ENCODE assay signal across 8 cellular contexts in the genomic region with DNA sequence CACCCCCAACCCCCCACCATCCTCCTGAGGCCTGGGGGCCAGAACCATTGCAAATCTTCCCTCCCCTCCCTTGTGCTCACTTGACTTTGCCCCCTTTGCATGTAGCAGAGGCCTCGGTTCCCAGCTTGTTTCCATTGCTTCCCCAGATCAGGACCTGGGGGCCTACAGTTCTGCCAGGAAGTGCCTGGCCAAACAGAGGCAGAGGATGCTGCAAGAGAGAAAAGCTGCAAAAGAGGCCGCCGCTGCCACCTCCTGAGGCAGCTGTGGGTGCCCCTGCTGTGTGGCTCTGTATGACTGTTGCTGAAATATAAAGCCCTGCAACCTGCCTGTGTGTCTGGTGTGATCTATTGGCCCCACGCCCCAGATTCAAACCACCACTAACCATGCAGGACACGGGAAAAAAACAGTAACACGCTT.
DNase-seq lines count a peak whose midpoint lies in the region; FAIRE-seq and TF ChIP-seq lines count a peak whose summit lies in the region.
"Had no signal": no experiment of that assay in that cellular context is flagged by ENCODE, and none has a peak within 500 bp of the region (broad histone marks: within the 10 kb centered on the region; RNA-seq: fewer than 3 reads in every experiment).

No MANE protein-coding gene starts in this region.

- peaks cover 43% of the 10 kb centered on the region for H3F3A ChIP-seq in SU-DHL-6 (ENCODE audit: insufficient read depth)

- H3K27ac ChIP-seq in SU-DHL-6 (ENCODE audit: low read depth, low read length) (peak overlapping the region; percentile 76), iPS-18a (ENCODE audit: low read length) (no peak overlapping the region)

- peak overlapping the region; percentile 78 for H3K4me2 ChIP-seq in SU-DHL-6 (ENCODE audit: low read depth, low read length, poor library complexity, severe bottlenecking)

- TF ChIP-seq CTCF in D721Med (IDR thresholded peaks at IDR 0.05; ENCODE audit: insufficient read depth, missing control alignments) (no peak), SU-DHL-6 (IDR thresholded peaks at IDR 0.05; ENCODE audit: insufficient read depth, low read length, poor library complexity, severe bottlenecking) (no peak)

- peak; percentile 9 for DNase-seq in D721Med (ENCODE audit: insufficient read length, low spot score)
- peak; percentile 60 to 73 for DNase-seq in HAP-1 (ENCODE audit: low spot score in 2 of 2)
- no peak for DNase-seq in NCI-H2107 treated with DMSO at 0.1 percent for 48 hours (lab: John Stamatoyannopoulos, UW; ENCODE audit: unreplicated experiment)
- DNase-seq in NCI-H2029 treated with DMSO at 0.1 percent for 48 hours (lab: John Stamatoyannopoulos, UW): no peak
- no peak for DNase-seq in HTR-8/SVneo (ENCODE audit: insufficient read length, low spot score)
- DNase-seq: NCI-H774 had no signal

- no peak for FAIRE-seq in D721Med (lab: Jason Lieb, UNC)
- no peak for FAIRE-seq in HTR-8/SVneo (lab: Jason Lieb, UNC)

- H3K9me2 ChIP-seq in SU-DHL-6 (replicated peaks; ENCODE audit: insufficient read depth, low read length): no peaks in the 10 kb centered on the region

- H3K9me3 ChIP-seq in HAP-1 (no peaks in the 10 kb centered on the region), SU-DHL-6 (ENCODE audit: insufficient read depth, low read length) (no peaks in the 10 kb centered on the region), iPS-18a (ENCODE audit: control insufficient read depth, low read depth, low read length) (no peaks in the 10 kb centered on the region)

- H3K27me3 ChIP-seq in HAP-1 (ENCODE audit: low read depth): no peaks in the 10 kb centered on the region
- no peaks in the 10 kb centered on the region for H3K27me3 ChIP-seq in SU-DHL-6 (ENCODE audit: low read length)
- H3K27me3 ChIP-seq in iPS-18a (ENCODE audit: control insufficient read depth, insufficient read depth, low read length): no peaks in the 10 kb centered on the region

- H3K4me1 ChIP-seq in HAP-1: peaks cover 35% of the 10 kb centered on the region
- peaks cover 10% of the 10 kb centered on the region for H3K4me1 ChIP-seq in iPS-18a (ENCODE audit: control insufficient read depth, low read depth, low read length)

- in situ Hi-C loops in HAP-1 (cut with MboI; ENCODE audit: low sequenced_read_pairs): no loop called here

- H3K4me3 ChIP-seq in HAP-1 (peak overlapping the region; percentile 100), SU-DHL-6 (ENCODE audit: insufficient read depth, low read length, poor library complexity, severe bottlenecking) (no peak overlapping the region), iPS-18a (ENCODE audit: low read length) (peak overlapping the region; percentile 80)

- H4K20me1 ChIP-seq in SU-DHL-6 (ENCODE audit: low read depth, low read length): no peaks in the 10 kb centered on the region

- H3K36me3 ChIP-seq in HAP-1 (replicated peaks) (peaks cover 52% of the 10 kb centered on the region), SU-DHL-6 (ENCODE audit: low read length) (peaks cover 15% of the 10 kb centered on the region), iPS-18a (ENCODE audit: control insufficient read depth, low read depth, low read length) (peaks cover 30% of the 10 kb centered on the region)

- 0 out of 2 replicates have a peak overlapping the region, but pooled peaks have one; percentile 18 for H3K9ac ChIP-seq in SU-DHL-6 (ENCODE audit: low read length)
- no peak overlapping the region for H3K9ac ChIP-seq in iPS-18a (ENCODE audit: low read length)

- no peak overlapping the region for H2AFZ ChIP-seq in SU-DHL-6 (ENCODE audit: low read depth, low read length, severe bottlenecking)

- H3K79me2 ChIP-seq in SU-DHL-6 (ENCODE audit: insufficient read depth, low read length): peaks cover 38% of the 10 kb centered on the region

Comparison
In these comparisons a context has a peak if more than half of its experiments do, and no peak if none do; other contexts are left out.
1. DNase-seq: peak in D721Med (single experiment) and HAP-1 (2 of 2); none in NCI-H2107 treated with DMSO at 0.1 percent for 48 hours (single experiment), NCI-H2029 treated with DMSO at 0.1 percent for 48 hours (single experiment) and HTR-8/SVneo (single experiment).